ENCODE assay signal across 8 cellular contexts in genomic region chr7:129188372-129188891, GRCh38. TPM values are rescaled to one million over a fixed set of nuclear protein-coding genes. Genes with fewer than 3 reads are reported as not detected.
DNase-seq lines count a peak whose midpoint lies in the region; ATAC-seq, FAIRE-seq and TF ChIP-seq lines count a peak whose summit lies in the region.

SMO (plus strand) TSS chr7:129188633; CDS start chr7:129189152, 519 bp downstream.

- TF ChIP-seq RAD21 in A549 (conservative IDR thresholded peaks at IDR 0.05 in 1 of 2, IDR thresholded peaks at IDR 0.05 in 1 of 2), result no peak

- ATAC-seq in A549, result peak; percentile 64 to 86
- peak; percentile 60 for ATAC-seq in memory B cell (ENCODE audit: low read depth)
- ATAC-seq in GM21390 (IDR thresholded peaks at IDR 0.05; ENCODE audit: unreplicated experiment), result no peak

- TF ChIP-seq POLR2A in A549 (IDR thresholded peaks at IDR 0.05; ENCODE audit: low read length) (peak; percentile 58), tibial nerve (IDR thresholded peaks at IDR 0.05) (no peak)

- H3K27ac ChIP-seq in A549 (peak within 1 kb of the TSS; percentile 88 to 97), OCI-LY7 (ENCODE audit: low read depth, low read length, poor library complexity, severe bottlenecking) (no peak within 1 kb of the TSS), ectodermal cell (ENCODE audit: insufficient read depth, low read depth, low read length, poor library complexity, severe bottlenecking) (peak within 1 kb of the TSS; percentile 94), tibial nerve (peak within 1 kb of the TSS; percentile 18 to 75 (median 50))

- H3K36me3 ChIP-seq in OCI-LY7 (ENCODE audit: insufficient read depth, low read length) (no peaks in the 10 kb centered on the region), ectodermal cell (ENCODE audit: control insufficient read depth, insufficient read depth, low read length) (peaks cover 6% of the 10 kb centered on the region), tibial nerve (no peaks in the 10 kb centered on the region)

- H3K36me3 Mint-ChIP-seq in memory B cell, result no peaks in the 10 kb centered on the region

- 5% methylated on average over 16 of the region's 48 CpGs for WGBS in A549 (ENCODE audit: missing lambda C conversion rate)
- WGBS in ectodermal cell, 2 experiments, result 0 to 1% methylated on average over 48 of the region's 48 CpGs
- 1 to 3% methylated on average over 45 to 48 of the region's 48 CpGs for WGBS in tibial nerve, 2 donors

- H3K9me3 Mint-ChIP-seq in memory B cell, result no peaks in the 10 kb centered on the region

- H3K9me2 ChIP-seq in OCI-LY7 (ENCODE audit: insufficient read depth, low read length), result no peaks in the 10 kb centered on the region

- H3K4me2 ChIP-seq in A549 (peak within 1 kb of the TSS; percentile 89), OCI-LY7 (ENCODE audit: low read length) (peak within 1 kb of the TSS; percentile 46; the same call in 1 of the 2 replicates)

- no TSS peak for BruUV-seq in OCI-LY7 (replicated peaks; lab: Mats Ljungman, UMichigan)

- CTCF ChIA-PET in A549 (lab: Yijun Ruan, JAX), result interaction anchor here (1.0 to 2.6 kb wide), 5 partner anchors 11 to 30 kb away, joined by 3 to 12 read pairs (median 4); no protein-coding TSS in a partner anchor
- CTCF ChIA-PET in OCI-LY7 (lab: Charles Lee; ENCODE audit: unreplicated experiment), result no interaction called here

- POLR2A ChIA-PET in A549 (lab: Yijun Ruan, JAX), result interaction anchor here (0.7 to 2.0 kb wide), 2 partner anchors 25 to 1824 kb away, joined by 3 to 6 read pairs; no protein-coding TSS in a partner anchor
- POLR2A ChIA-PET in OCI-LY7 (lab: Charles Lee), result no interaction called here

- no peaks in the 10 kb centered on the region for H4K20me1 ChIP-seq in OCI-LY7 (ENCODE audit: insufficient read depth, low read length)

- no peaks in the 10 kb centered on the region for H3K79me2 ChIP-seq in OCI-LY7 (ENCODE audit: insufficient read depth, low read depth, low read length)

- peaks cover 19% of the 10 kb centered on the region for H3K27me3 Mint-ChIP-seq in memory B cell

- H3K4me1 ChIP-seq in A549, result peaks cover 12% of the 10 kb centered on the region
- H3K4me1 ChIP-seq in OCI-LY7 (ENCODE audit: insufficient read depth, low read length, poor library complexity, severe bottlenecking), result peaks cover 14% of the 10 kb centered on the region
- H3K4me1 ChIP-seq in ectodermal cell (ENCODE audit: control insufficient read depth, insufficient read depth, low read length), result peaks cover 5% of the 10 kb centered on the region
- H3K4me1 ChIP-seq in tibial nerve, result peaks cover 0 to 21% (median 0%) of the 10 kb centered on the region in 4 donors

- peak within 1 kb of the TSS; percentile 90 for H3K4me3 Mint-ChIP-seq in memory B cell

- H3K27me3 ChIP-seq in ectodermal cell (ENCODE audit: control insufficient read depth, insufficient read depth, low read length, poor library complexity, severe bottlenecking), result peaks cover 7% of the 10 kb centered on the region
- peaks cover 0 to 5% of the 10 kb centered on the region in 2 donors for H3K27me3 ChIP-seq in tibial nerve

- no peaks in the 10 kb centered on the region for H3K9me3 ChIP-seq in A549
- H3K9me3 ChIP-seq in OCI-LY7 (ENCODE audit: low read length), result no peaks in the 10 kb centered on the region
- H3K9me3 ChIP-seq in ectodermal cell (ENCODE audit: control insufficient read depth, low read length), result no peaks in the 10 kb centered on the region
- H3K9me3 ChIP-seq in tibial nerve, result no peaks in the 10 kb centered on the region

- TF ChIP-seq EP300 in A549 (IDR thresholded peaks at IDR 0.05), result no peak
- no peak for TF ChIP-seq EP300 in tibial nerve (IDR thresholded peaks at IDR 0.05)

- peaks cover 20% of the 10 kb centered on the region for H3K4me1 Mint-ChIP-seq in memory B cell

- no peak for FAIRE-seq in A549 (lab: Jason Lieb, UNC)

- intact Hi-C loops in OCI-LY7 (cut with micrococcal nuclease; ENCODE audit: unreplicated experiment), result no loop called here

- DNase-seq in A549 (ENCODE audit: low read depth in 1 of 2, low spot score in 1 of 2) (peak; percentile 31 to 53), OCI-LY7 (ENCODE audit: low spot score) (no peak), memory B cell (ENCODE audit: low spot score in 2 of 2) (peak in 1 of 2 donors; percentile 40), tibial nerve (ENCODE audit: low spot score in 2 of 2) (no peak)
- no peak for DNase-seq in central memory CD4-positive, alpha-beta T cell

- no peak for TF ChIP-seq CTCF in A549 (IDR thresholded peaks at IDR 0.05)
- TF ChIP-seq CTCF in OCI-LY7 (conservative IDR thresholded peaks at IDR 0.05; ENCODE audit: low read length), result no peak
- no peak for TF ChIP-seq CTCF in tibial nerve (IDR thresholded peaks at IDR 0.05)

- no peak within 1 kb of the TSS for H2AFZ ChIP-seq in OCI-LY7 (ENCODE audit: low read length)

- H3K4me3 ChIP-seq in A549, result peak within 1 kb of the TSS; percentile 87
- peak within 1 kb of the TSS; percentile 66 for H3K4me3 ChIP-seq in GM08714 (ENCODE audit: low read length)
- H3K4me3 ChIP-seq in OCI-LY7 (ENCODE audit: low read depth, low read length, poor library complexity, severe bottlenecking), result no peak within 1 kb of the TSS
- peak within 1 kb of the TSS; percentile 91 for H3K4me3 ChIP-seq in ectodermal cell (ENCODE audit: insufficient read depth, low read depth, low read length)
- H3K4me3 ChIP-seq in tibial nerve, result peak within 1 kb of the TSS; percentile 66 to 88 (median 75)

- peak within 1 kb of the TSS; percentile 49 for H3K27ac Mint-ChIP-seq in memory B cell

TF ChIP-seq in A549, 52 proteins besides CTCF, POLR2A, EP300 and RAD21:
- TF ChIP-seq PHF8 (IDR thresholded peaks at IDR 0.05; ENCODE audit: borderline replicate concordance, low read depth) (peak; percentile 84; the same call in 1 of the 2 replicates), E2F6 (IDR thresholded peaks at IDR 0.05; ENCODE audit: borderline replicate concordance, low read depth) (no peak; the same call in 1 of the 2 replicates), MAX (IDR thresholded peaks at IDR 0.05) (no peak), KDM5A (IDR thresholded peaks at IDR 0.05) (no peak), GATA3 (IDR thresholded peaks at IDR 0.05; ENCODE audit: borderline replicate concordance) (no peak), CEBPB (IDR thresholded peaks at IDR 0.05) (no peak), SMC3 (IDR thresholded peaks at IDR 0.05) (no peak), EHF (CRISPR knock-in tag; IDR thresholded peaks at IDR 0.05) (no peak), RCOR1 (IDR thresholded peaks at IDR 0.05; ENCODE audit: low read depth, low read length) (no peak), RNF2 (IDR thresholded peaks at IDR 0.05; ENCODE audit: borderline replicate concordance, low read depth) (no peak), HOXB5 (CRISPR knock-in tag; IDR thresholded peaks at IDR 0.05) (no peak), ATOH8 (CRISPR knock-in tag; IDR thresholded peaks at IDR 0.05; ENCODE audit: low read depth) (no peak), JUN (IDR thresholded peaks at IDR 0.05) (peak in 1 of 2 experiments; percentile 38; a peak in 2 of 5 replicates), HES2 (IDR thresholded peaks at IDR 0.05) (no peak), TP53 (CRISPR knock-in tag; IDR thresholded peaks at IDR 0.05) (no peak)

RNA-seq across cellular contexts. Expression of gene SMO, which starts in this region (rescaled TPM):
- polyA plus RNA-seq in A549 (2011; rRNA removed) (11.8 and 16.2 TPM in 2 replicates), A549 (2017; fragmentation: RNase III; extraction: RNeasy Plus Mini Kit Qiagen cat#74134 plus additional on column Dnase treatment) (14.2 to 18.3 TPM (median 15.7 TPM) in 3 replicates)
- 20.0 and 27.9 TPM in 2 replicates for polyA plus RNA-seq in A549 (2012; cell fraction: cytosol; rRNA removed)
- polyA plus RNA-seq in A549 (2012; cell fraction: nucleus; rRNA removed), result 48.2 and 50.7 TPM in 2 replicates
- polyA minus RNA-seq in A549 (2011; rRNA and poly(A)+ RNA removed), result 56.6 and 59.9 TPM in 2 replicates
- total RNA-seq in OCI-LY7 (2014; rRNA removed; shearing (Covaris generic)), result 0.25 TPM in 1 of 2 replicates, not detected in the other
- total RNA-seq in OCI-LY7 (2022) (0.17 and 0.22 TPM in 2 replicates), tibial nerve (10 to 100 TPM; 26.4 to 65.7 (median 51.5) TPM)
- 115 TPM for polyA plus RNA-seq in ectodermal cell (2013, experiment 1 of 4)
- polyA plus RNA-seq in ectodermal cell (2013, experiment 2 of 4), result 122 TPM
- 92.1 TPM for polyA plus RNA-seq in ectodermal cell (2013, experiment 3 of 4)
- 101 TPM for polyA plus RNA-seq in ectodermal cell (2013, experiment 4 of 4)

Comparison
In these comparisons a context has a peak if more than half of its experiments do, and no peak if none do; other contexts are left out.
1. RNA of gene SMO (total RNA-seq): 26.4 to 65.7 TPM in tibial nerve; 0.17 to 0.25 TPM in OCI-LY7; every median in the first group is over 10 times any median in the second.
2. DNase-seq: peak in A549 (2 of 2); none in OCI-LY7 (single experiment), tibial nerve (0 of 2) and central memory CD4-positive, alpha-beta T cell (single experiment).